In genomic region chr11:122339661-122340060, GRCh38 we compare ENCODE assay signal across 35 cellular contexts.
"Had no signal": no experiment of that assay in that cellular context is flagged by ENCODE, and none has a peak within 500 bp of the region (broad histone marks: within the 10 kb centered on the region; RNA-seq: fewer than 3 reads in every experiment).

No MANE protein-coding gene starts in this region.

- H3K4me3 ChIP-seq: esophagus squamous epithelium, gastrocnemius medialis, hepatocyte, pancreas, prostate gland, sigmoid colon, tibial nerve had no signal

- H3K27ac ChIP-seq: epithelial cell of prostate, esophagus squamous epithelium, gastrocnemius medialis, pancreas, prostate gland, sigmoid colon, tibial nerve, WERI-Rb-1 had no signal

- H3K27me3 ChIP-seq: esophagus squamous epithelium, gastrocnemius medialis, hepatocyte, pancreas, sigmoid colon, tibial nerve had no signal

- H3K9me3 ChIP-seq: esophagus squamous epithelium, gastrocnemius medialis, pancreas, prostate gland, sigmoid colon, tibial nerve had no signal

- H3K36me3 ChIP-seq: esophagus squamous epithelium, gastrocnemius medialis, pancreas, prostate gland, sigmoid colon, tibial nerve, WERI-Rb-1 had no signal

- H3K4me1 ChIP-seq: gastrocnemius medialis, pancreas, prostate gland had no signal

- ATAC-seq: activated CD4-positive, CD25-positive, alpha-beta regulatory T cell treated with anti-CD3 and anti-CD28 coated beads, Interleukin-2, amount 50 U/mL, for 24 hours; gastrocnemius medialis; left colon; naive thymus-derived CD4-positive, alpha-beta T cell; pancreas; stimulated activated memory B cell treated with anti-CD40 and anti-IgM and Interleukin-4, amounts not matched to agents 10 μg/mL and 1 μg/mL and 100 μg/mL, for 72 hours; stimulated activated naive CD8-positive, alpha-beta T cell treated with anti-CD3 and anti-CD28 coated beads, Interleukin-15, amount 100 ng/mL, for 72 hours; T-cell had no signal

- DNase-seq: activated CD4-positive, alpha-beta memory T cell treated with anti-CD3 and anti-CD28 coated beads for 36 hours; activated CD4-positive, alpha-beta T cell treated with anti-CD3 and anti-CD28 coated beads, Interleukin-2, amount 10 ng/mL, durations not matched to agents 24 days and 14 days; activated CD8-positive, alpha-beta memory T cell treated with anti-CD3 and anti-CD28 coated beads, Interleukin-2, amount 50 U/mL, for 4 hours; activated effector memory CD4-positive, alpha-beta T cell treated with anti-CD3 and anti-CD28 coated beads, Interleukin-2, amount 50 U/mL, for 16 hours; activated naive CD4-positive, alpha-beta T cell treated with anti-CD3 and anti-CD28 coated beads for 36 hours; activated naive CD8-positive, alpha-beta T cell treated with anti-CD3 and anti-CD28 coated beads, Interleukin-2, amount 10 ng/mL, durations not matched to agents 7 days and 5 days; activated T-cell treated with anti-CD3 and anti-CD28 coated beads, Interleukin-2, amount 50 U/mL, for 1 hour; amniotic stem cell; dermis blood vessel endothelial cell; effector CD4-positive, alpha-beta T cell; esophagus squamous epithelium; gastrocnemius medialis; glutamatergic neuron; kidney; left colon; midbrain; naive thymus-derived CD4-positive, alpha-beta T cell; nucleus accumbens; pancreas; retina; sigmoid colon; small intestine; stimulated activated CD4-positive, alpha-beta T cell treated with anti-CD3 and anti-CD28 coated beads, Interleukin-1b, Interleukin-23, amount 100 ng/mL, for 48 hours; stimulated activated CD4-positive, alpha-beta T cell treated with anti-CD3 and anti-CD28 coated beads, Interleukin-4, amount 100 ng/mL, for 4 hours; stimulated activated CD8-positive, alpha-beta memory T cell treated with anti-CD3 and anti-CD28 coated beads, Interleukin-4, amount 100 ng/mL, for 48 hours; stimulated activated naive CD8-positive, alpha-beta T cell treated with anti-CD3 and anti-CD28 coated beads, Interleukin-15, amount 100 ng/mL, for 72 hours; substantia nigra; T-cell; WERI-Rb-1 had no signal
